4 cellular contexts compared by ENCODE assay signal in genomic region chr19:1763648-1764292, GRCh38.
TF ChIP-seq lines count a peak whose summit lies in the region.

No MANE protein-coding gene starts in this region.

TF ChIP-seq in A549, 52 proteins besides CTCF, POLR2A, EP300 and RAD21:
- no peak for TF ChIP-seq SMC3 (IDR thresholded peaks at IDR 0.05)
- TF ChIP-seq REST (IDR thresholded peaks at IDR 0.05): no peak

TF ChIP-seq in HEK293, 187 proteins besides CTCF, POLR2A, EP300 and RAD21:
- TF ChIP-seq PRDM4 (tag by site-specific recombination; IDR thresholded peaks at IDR 0.05): peak; percentile 86
- no peak for TF ChIP-seq ZNF24 (tag by site-specific recombination; IDR thresholded peaks at IDR 0.05)
- TF ChIP-seq ZNF514 (tag by site-specific recombination; IDR thresholded peaks at IDR 0.05): no peak
- TF ChIP-seq ZNF146 (tag by site-specific recombination; IDR thresholded peaks at IDR 0.05): peak; percentile 93
- TF ChIP-seq ZNF366 (tag by site-specific recombination; conservative IDR thresholded peaks at IDR 0.05): no peak
- no peak for TF ChIP-seq OVOL3 (tag by site-specific recombination; IDR thresholded peaks at IDR 0.05)

TF ChIP-seq in K562, 482 proteins besides CTCF, POLR2A, EP300 and RAD21:
- TF ChIP-seq MAZ (CRISPR knock-in tag; conservative IDR thresholded peaks at IDR 0.05 in 1 of 2, IDR thresholded peaks at IDR 0.05 in 1 of 2): no peak
- TF ChIP-seq ZNF146 (CRISPR knock-in tag; IDR thresholded peaks at IDR 0.05; ENCODE audit: unreplicated experiment): peak; percentile 59

TF ChIP-seq in HEK293T, 16 proteins besides CTCF, POLR2A, EP300 and RAD21:
- TF ChIP-seq ZNF384 (IDR thresholded peaks at IDR 0.05): no peak
- no peak for TF ChIP-seq SP1 (IDR thresholded peaks at IDR 0.05)
- TF ChIP-seq LEF1 (IDR thresholded peaks at IDR 0.05; ENCODE audit: borderline replicate concordance): no peak
- TF ChIP-seq FOXA1 (IDR thresholded peaks at IDR 0.05): no peak
TF ChIP-seq in HEK293T: peak in this region for 0.
